In genomic region chr7:115009139-115009538, GRCh38 we compare ENCODE assay signal across 9 cellular contexts.
DNase-seq lines count a peak whose midpoint lies in the region; ATAC-seq and TF ChIP-seq lines count a peak whose summit lies in the region.
"Had no signal": no experiment of that assay in that cellular context is flagged by ENCODE, and none has a peak within 500 bp of the region (broad histone marks: within the 10 kb centered on the region; RNA-seq: fewer than 3 reads in every experiment).

No MANE protein-coding gene starts in this region.

- no peak overlapping the region for H2BK5ac ChIP-seq in trophoblast cell (ENCODE audit: low read depth, low read length, poor library complexity)

- no peak overlapping the region for H2BK12ac ChIP-seq in trophoblast cell (ENCODE audit: low read length)

- no peak overlapping the region for H3K4ac ChIP-seq in trophoblast cell (ENCODE audit: low read depth, low read length)

- H3K14ac ChIP-seq in trophoblast cell (ENCODE audit: low read length): no peak overlapping the region

- H3K4me3 ChIP-seq in trophoblast cell (ENCODE audit: low read depth, low read length) (no peak overlapping the region), brain microvascular endothelial cell (ENCODE audit: low read depth, low read length) (no peak overlapping the region)
- H3K4me3 ChIP-seq: BLaER1 had no signal

- no peaks in the 10 kb centered on the region for H3K27me3 ChIP-seq in trophoblast cell (ENCODE audit: insufficient read depth, low read length)
- no peaks in the 10 kb centered on the region for H3K27me3 ChIP-seq in brain microvascular endothelial cell (replicated peaks)
- H3K27me3 ChIP-seq: BLaER1 had no signal

- H3K36me3 Mint-ChIP-seq in activated T-cell treated with anti-CD3 and anti-CD28 coated beads, Interleukin-2, amount 50 U/mL, for 24 hours (ENCODE audit: low read depth): peaks cover 78% of the 10 kb centered on the region
- peaks cover 8 to 39% of the 10 kb centered on the region in 2 donors for H3K36me3 Mint-ChIP-seq in activated naive CD4-positive, alpha-beta T cell treated with anti-CD3 and anti-CD28 coated beads, Interleukin-2, amount 50 U/mL, for 72 hours
- peaks cover 55% of the 10 kb centered on the region for H3K36me3 Mint-ChIP-seq in stimulated activated naive CD8-positive, alpha-beta T cell treated with anti-CD3 and anti-CD28 coated beads, Interleukin-15, Interleukin-2, amounts not matched to agents 100 ng/mL and 50 ng/mL, for 24 hours (ENCODE audit: low read depth)

- H4K12ac ChIP-seq in trophoblast cell (ENCODE audit: low read depth, low read length): no peak overlapping the region

- H3K9me3 Mint-ChIP-seq in activated T-cell treated with anti-CD3 and anti-CD28 coated beads, Interleukin-2, amount 50 U/mL, for 24 hours: no peaks in the 10 kb centered on the region
- peaks cover 0 to 5% of the 10 kb centered on the region in 2 donors for H3K9me3 Mint-ChIP-seq in activated naive CD4-positive, alpha-beta T cell treated with anti-CD3 and anti-CD28 coated beads, Interleukin-2, amount 50 U/mL, for 72 hours
- H3K9me3 Mint-ChIP-seq in stimulated activated naive CD8-positive, alpha-beta T cell treated with anti-CD3 and anti-CD28 coated beads, Interleukin-15, Interleukin-2, amounts not matched to agents 100 ng/mL and 50 ng/mL, for 24 hours: peaks cover 6% of the 10 kb centered on the region

- H3K4me3 Mint-ChIP-seq in activated T-cell treated with anti-CD3 and anti-CD28 coated beads, Interleukin-2, amount 50 U/mL, for 24 hours: peak overlapping the region; percentile 49
- peak overlapping the region; percentile 40 for H3K4me3 Mint-ChIP-seq in stimulated activated naive CD8-positive, alpha-beta T cell treated with anti-CD3 and anti-CD28 coated beads, Interleukin-15, Interleukin-2, amounts not matched to agents 100 ng/mL and 50 ng/mL, for 24 hours

- no peak overlapping the region for H2AFZ ChIP-seq in trophoblast cell (ENCODE audit: insufficient read depth, low read length, poor library complexity)

- H3K18ac ChIP-seq in trophoblast cell (ENCODE audit: low read length): no peak overlapping the region

- no peak overlapping the region for H3K9ac ChIP-seq in trophoblast cell (ENCODE audit: low read length)
- H3K9ac ChIP-seq: BLaER1 had no signal

- H3K9me3 ChIP-seq in trophoblast cell (ENCODE audit: insufficient read depth, low read depth, low read length): peaks cover 2% of the 10 kb centered on the region
- H3K9me3 ChIP-seq: BLaER1 had no signal

- no peak overlapping the region for H2AK5ac ChIP-seq in trophoblast cell (ENCODE audit: low read length)

- no peaks in the 10 kb centered on the region for H3K79me2 ChIP-seq in trophoblast cell (ENCODE audit: control insufficient read depth, insufficient read depth, low read length, poor library complexity)

- no peak overlapping the region for H3K23ac ChIP-seq in trophoblast cell (ENCODE audit: low read length)

- WGBS in trophoblast cell (ENCODE audit: extremely low coverage, insufficient coverage, insufficient read length): no CpG with 5 or more reads among the region's 3 CpGs

- peak; percentile 71 for ATAC-seq in HG03108 (IDR thresholded peaks at IDR 0.05; ENCODE audit: unreplicated experiment)
- peak in 1 of 2 donors; percentile 64 for ATAC-seq in activated naive CD4-positive, alpha-beta T cell treated with anti-CD3 and anti-CD28 coated beads, Interleukin-2, amount 50 U/mL, for 72 hours

- no peaks in the 10 kb centered on the region for H3K27me3 Mint-ChIP-seq in activated T-cell treated with anti-CD3 and anti-CD28 coated beads, Interleukin-2, amount 50 U/mL, for 24 hours
- no peaks in the 10 kb centered on the region for H3K27me3 Mint-ChIP-seq in stimulated activated naive CD8-positive, alpha-beta T cell treated with anti-CD3 and anti-CD28 coated beads, Interleukin-15, Interleukin-2, amounts not matched to agents 100 ng/mL and 50 ng/mL, for 24 hours

- no peaks in the 10 kb centered on the region for H3K4me1 ChIP-seq in trophoblast cell (ENCODE audit: control insufficient read depth in 1 of 2, insufficient read depth in 2 of 2, low read length in 2 of 2)

- peak overlapping the region; percentile 87 for H3K27ac Mint-ChIP-seq in activated T-cell treated with anti-CD3 and anti-CD28 coated beads, Interleukin-2, amount 50 U/mL, for 24 hours
- peak overlapping the region; percentile 70 to 92 for H3K27ac Mint-ChIP-seq in activated naive CD4-positive, alpha-beta T cell treated with anti-CD3 and anti-CD28 coated beads, Interleukin-2, amount 50 U/mL, for 72 hours
- peak overlapping the region; percentile 72 for H3K27ac Mint-ChIP-seq in stimulated activated naive CD8-positive, alpha-beta T cell treated with anti-CD3 and anti-CD28 coated beads, Interleukin-15, Interleukin-2, amounts not matched to agents 100 ng/mL and 50 ng/mL, for 24 hours

- no peak for TF ChIP-seq CTCF in brain microvascular endothelial cell (IDR thresholded peaks at IDR 0.05; ENCODE audit: low read depth, low read length, missing control alignments)

- no peak for DNase-seq in activated T-cell treated with anti-CD3 and anti-CD28 coated beads, Interleukin-2, amount 50 U/mL, for 24 hours
- DNase-seq in activated T-cell treated with anti-CD3 and anti-CD28 coated beads, Interleukin-2, amount 50 U/mL, for 48 hours: no peak
- no peak for DNase-seq in activated naive CD4-positive, alpha-beta T cell treated with anti-CD3 and anti-CD28 coated beads, Interleukin-2, amount 50 U/mL, for 72 hours (ENCODE audit: low spot score in 2 of 2)
- DNase-seq in trophoblast cell (no peak), brain microvascular endothelial cell (no peak), UCSD-AML1 (lab: John Stamatoyannopoulos, UW; ENCODE audit: unreplicated experiment) (no peak)

- no peak overlapping the region for H2BK120ac ChIP-seq in trophoblast cell (ENCODE audit: insufficient read depth, low read length, poor library complexity)

- H4K8ac ChIP-seq in trophoblast cell (ENCODE audit: low read depth, low read length): no peak overlapping the region

- no peaks in the 10 kb centered on the region for H3K36me3 ChIP-seq in trophoblast cell (ENCODE audit: control insufficient read depth in 1 of 2, insufficient read depth in 2 of 2, low read length in 2 of 2)
- no peaks in the 10 kb centered on the region for H3K36me3 ChIP-seq in brain microvascular endothelial cell (replicated peaks)
- H3K36me3 ChIP-seq: BLaER1 had no signal

- no peaks in the 10 kb centered on the region for H3K79me1 ChIP-seq in trophoblast cell (ENCODE audit: low read length)

- in situ Hi-C loops in brain microvascular endothelial cell (cut with HindIII; ENCODE audit: low pct_ligation_motif_present, low sequenced_read_pairs): no loop called here

- no peak overlapping the region for H3K4me2 ChIP-seq in trophoblast cell (ENCODE audit: low read length)
- H3K4me2 ChIP-seq: BLaER1 had no signal

- H3K27ac ChIP-seq in trophoblast cell (ENCODE audit: low read depth, low read length) (no peak overlapping the region), brain microvascular endothelial cell (no peak overlapping the region)
- H3K27ac ChIP-seq: BLaER1 had no signal

- H3K4me1 Mint-ChIP-seq in activated T-cell treated with anti-CD3 and anti-CD28 coated beads, Interleukin-2, amount 50 U/mL, for 24 hours (ENCODE audit: low read depth): peaks cover 76% of the 10 kb centered on the region
- H3K4me1 Mint-ChIP-seq in stimulated activated naive CD8-positive, alpha-beta T cell treated with anti-CD3 and anti-CD28 coated beads, Interleukin-15, Interleukin-2, amounts not matched to agents 100 ng/mL and 50 ng/mL, for 24 hours (ENCODE audit: low read depth): peaks cover 75% of the 10 kb centered on the region

- no peak overlapping the region for H4K91ac ChIP-seq in trophoblast cell (ENCODE audit: low read depth, low read length)
